Comparison of ENCODE assay signal across 17 cellular contexts in genomic region chr1:5651964-5652751, GRCh38.
DNase-seq lines count a peak whose midpoint lies in the region; ATAC-seq and TF ChIP-seq lines count a peak whose summit lies in the region.
"Had no signal": no experiment of that assay in that cellular context is flagged by ENCODE, and none has a peak within 500 bp of the region (broad histone marks: within the 10 kb centered on the region; RNA-seq: fewer than 3 reads in every experiment).

No MANE protein-coding gene starts in this region.

- H3K27ac ChIP-seq in Panc1 (ENCODE audit: low read length) (no peak overlapping the region), epithelial cell of prostate (peak overlapping the region; percentile 76), prostate gland (peak overlapping the region; percentile 15 to 49)
- H3K27ac ChIP-seq: A549, brain microvascular endothelial cell, upper lobe of right lung had no signal

- CTCF ChIA-PET in Panc1 (lab: Charles Lee) = no interaction called here

- in situ Hi-C loops in Panc1 (cut with HindIII; ENCODE audit: low pct_unique_long_range_greater_than_20kb, low sequenced_read_pairs) = no loop called here

- H3K4me1 Mint-ChIP-seq in chondrocyte (ENCODE audit: low read depth) = no peaks in the 10 kb centered on the region

- H3K9me3 ChIP-seq in Panc1 (ENCODE audit: control insufficient read depth, insufficient read depth, low read depth, low read length) = no peaks in the 10 kb centered on the region
- H3K9me3 ChIP-seq in prostate gland = no peaks in the 10 kb centered on the region
- H3K9me3 ChIP-seq: A549, upper lobe of right lung had no signal

- WGBS in prostate gland = 10% methylated on average over 16 of the region's 16 CpGs

- no peaks in the 10 kb centered on the region for H3K4me1 ChIP-seq in Panc1 (ENCODE audit: control insufficient read depth, insufficient read depth, low read length)
- H3K4me1 ChIP-seq in prostate gland (replicated peaks) = no peaks in the 10 kb centered on the region
- H3K4me1 ChIP-seq: A549, upper lobe of right lung had no signal

- no peak overlapping the region for H3K27ac Mint-ChIP-seq in chondrocyte (ENCODE audit: unreplicated experiment)
- H3K27ac Mint-ChIP-seq: activated naive CD4-positive, alpha-beta T cell treated with anti-CD3 and anti-CD28 coated beads, Interleukin-2, amount 50 U/mL, for 72 hours; CD4-positive, CD25-positive, alpha-beta regulatory T cell had no signal

- H3K4me3 Mint-ChIP-seq in chondrocyte (ENCODE audit: unreplicated experiment) = no peak overlapping the region
- H3K4me3 Mint-ChIP-seq: CD4-positive, CD25-positive, alpha-beta regulatory T cell had no signal

- TF ChIP-seq POLR2A in prostate gland (IDR thresholded peaks at IDR 0.05) = no peak

- POLR2A ChIA-PET in Panc1 (lab: Charles Lee) = no interaction called here

- peaks cover 6% of the 10 kb centered on the region for H3K27me3 Mint-ChIP-seq in chondrocyte (ENCODE audit: low read depth)

- H3K27me3 ChIP-seq in Panc1 (ENCODE audit: control insufficient read depth, insufficient read depth, low read length) (no peaks in the 10 kb centered on the region; the same call in none of the 2 replicates), prostate gland (replicated peaks; ENCODE audit: insufficient read depth) (no peaks in the 10 kb centered on the region)
- H3K27me3 ChIP-seq: brain microvascular endothelial cell had no signal

- H3K4me3 ChIP-seq in Panc1 (ENCODE audit: low read depth in 2 of 2, low read length in 2 of 2) (no peak overlapping the region), prostate gland (no peak overlapping the region)
- H3K4me3 ChIP-seq: A549, upper lobe of right lung had no signal

- TF ChIP-seq CTCF in Panc1 (IDR thresholded peaks at IDR 0.05) = no peak
- TF ChIP-seq CTCF in prostate gland (IDR thresholded peaks at IDR 0.05) = peak in 1 of 4 experiments; percentile 14
- TF ChIP-seq CTCF in chondrocyte (IDR thresholded peaks at IDR 0.05) = no peak

- intact Hi-C loops in Panc1 (cut with micrococcal nuclease; ENCODE audit: unreplicated experiment) (no loop called here), prostate gland (cut with DNase I) (no loop called here)

- no TSS peak for BruUV-seq in Panc1 (replicated peaks; lab: Mats Ljungman, UMichigan)

- H3K36me3 ChIP-seq in Panc1 (ENCODE audit: control insufficient read depth, insufficient read depth, low read length) (no peaks in the 10 kb centered on the region), prostate gland (no peaks in the 10 kb centered on the region)
- H3K36me3 ChIP-seq: brain microvascular endothelial cell, upper lobe of right lung had no signal

- DNase-seq in NCI-H748 (lab: John Stamatoyannopoulos, UW; ENCODE audit: unreplicated experiment) (peak; percentile 25), NCI-H748 treated with DMSO at 0.1 percent for 48 hours (lab: John Stamatoyannopoulos, UW) (no peak), Panc1 (ENCODE audit: low read depth, low spot score) (no peak), epithelial cell of prostate (ENCODE audit: low read depth, low spot score) (peak; percentile 88), prostate gland (ENCODE audit: low spot score) (peak; percentile 81), chondrocyte (ENCODE audit: low spot score) (no peak), UCSD-AML1 (lab: John Stamatoyannopoulos, UW; ENCODE audit: unreplicated experiment) (no peak), NCI-H1694 (lab: John Stamatoyannopoulos, UW) (no peak)
- DNase-seq: brain microvascular endothelial cell; CD4-positive, CD25-positive, alpha-beta regulatory T cell; KG1; NCI-H1092; NCI-H345; stimulated activated naive CD4-positive, alpha-beta T cell; upper lobe of right lung had no signal

- H3K36me3 Mint-ChIP-seq in chondrocyte (ENCODE audit: low read depth) = peaks cover 1% of the 10 kb centered on the region
- H3K36me3 Mint-ChIP-seq: activated naive CD4-positive, alpha-beta T cell treated with anti-CD3 and anti-CD28 coated beads, Interleukin-2, amount 50 U/mL, for 72 hours; CD4-positive, CD25-positive, alpha-beta regulatory T cell had no signal

- ATAC-seq in Panc1 = peak; percentile 56; the same call in 1 of the 2 replicates
- ATAC-seq: A549; activated naive CD4-positive, alpha-beta T cell treated with anti-CD3 and anti-CD28 coated beads, Interleukin-2, amount 50 U/mL, for 72 hours; upper lobe of right lung had no signal

- peaks cover 25% of the 10 kb centered on the region for H3K9me3 Mint-ChIP-seq in chondrocyte (ENCODE audit: low read depth)

Comparison
In these comparisons a context has a peak if more than half of its experiments do, and no peak if none do; other contexts are left out.
1. DNase-seq: peak in NCI-H748 (single experiment), epithelial cell of prostate (single experiment) and prostate gland (single experiment); none in NCI-H748 treated with DMSO at 0.1 percent for 48 hours (single experiment), Panc1 (single experiment), chondrocyte (single experiment), UCSD-AML1 (single experiment) and NCI-H1694 (single experiment).